Comparison of ENCODE assay signal across 42 cellular contexts in the genomic region with DNA sequence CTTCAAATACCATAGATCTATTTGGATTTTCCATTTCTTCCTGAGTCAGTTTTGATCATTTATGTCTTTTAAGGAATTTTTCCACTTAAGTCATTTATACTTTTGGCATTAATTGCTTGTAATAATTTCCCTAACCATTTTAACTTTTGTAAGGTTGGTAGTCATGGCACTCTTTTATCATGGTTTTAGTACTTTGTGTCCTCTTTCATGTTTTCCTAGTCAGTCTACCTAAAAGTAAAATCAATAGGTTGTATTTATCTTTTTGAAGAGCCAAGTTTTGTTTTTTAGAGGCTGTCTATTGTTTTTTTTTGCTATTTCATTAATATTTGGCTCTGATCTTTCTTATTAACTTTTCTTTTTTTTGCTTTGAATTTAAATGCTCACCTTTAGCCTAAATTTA. TPM values are rescaled to one million over a fixed set of nuclear protein-coding genes. Genes with fewer than 3 reads are reported as not detected.
A peak's percentile ranks its signal among the peaks of the same experiment; 100 is the strongest.
DNase-seq lines count a peak whose midpoint lies in the region; ATAC-seq, FAIRE-seq and TF ChIP-seq lines count a peak whose summit lies in the region.
"Had no signal": no experiment of that assay in that cellular context is flagged by ENCODE, and none has a peak within 500 bp of the region (broad histone marks: within the 10 kb centered on the region; RNA-seq: fewer than 3 reads in every experiment).

No MANE protein-coding gene starts in this region.

- H3K9me3 Mint-ChIP-seq in central memory CD8-positive, alpha-beta T cell = peaks cover 10% of the 10 kb centered on the region
- H3K9me3 Mint-ChIP-seq: CD14-positive monocyte had no signal

- no peaks in the 10 kb centered on the region for H3K79me2 ChIP-seq in HepG2 (ENCODE audit: insufficient read depth, low read length)

- H3K4me2 ChIP-seq in HepG2 (ENCODE audit: low read depth, low read length) = no peak overlapping the region
- H3K4me2 ChIP-seq: A549; BLaER1; BLaER1 treated with 17β-estradiol and CSF1 and Interleukin-3, amounts not matched to agents 10 nM and 100 nM had no signal

- CTCF ChIA-PET in HepG2 (lab: Yijun Ruan, JAX; ENCODE audit: low intra/inter-chr PET ratio, low total read pairs) = no interaction called here

- H3K9me3 ChIP-seq in liver (ENCODE audit: control insufficient read depth in 4 of 4, low read length in 3 of 4) (no peaks in the 10 kb centered on the region), HepG2 (ENCODE audit: low read length) (no peaks in the 10 kb centered on the region), right lobe of liver (no peaks in the 10 kb centered on the region), kidney (ENCODE audit: control insufficient read depth in 1 of 2, low read length in 2 of 2) (no peaks in the 10 kb centered on the region)
- H3K9me3 ChIP-seq: A549, BE2C had no signal

- H3K36me3 ChIP-seq in liver (ENCODE audit: control insufficient read depth in 4 of 4, insufficient read depth in 3 of 4, low read depth in 1 of 4, low read length in 3 of 4) (no peaks in the 10 kb centered on the region), HepG2 (replicated peaks in 1 of 2; ENCODE audit: control insufficient read depth in 1 of 2, insufficient read depth in 2 of 2, low read length in 2 of 2) (no peaks in the 10 kb centered on the region), right lobe of liver (no peaks in the 10 kb centered on the region), kidney (ENCODE audit: control insufficient read depth in 1 of 2, insufficient read depth in 2 of 2, low read length in 2 of 2) (no peaks in the 10 kb centered on the region)
- H3K36me3 ChIP-seq: BE2C; BLaER1; BLaER1 treated with 17β-estradiol and CSF1 and Interleukin-3, amounts not matched to agents 10 nM and 100 nM had no signal

- peak overlapping the region; percentile 68 for H3K27ac Mint-ChIP-seq in central memory CD8-positive, alpha-beta T cell (ENCODE audit: low read depth)
- H3K27ac Mint-ChIP-seq: B cell; CD14-positive monocyte; CD4-positive, alpha-beta T cell; CD4-positive, CD25-positive, alpha-beta regulatory T cell; CD8-positive, alpha-beta memory T cell; CD8-positive, alpha-beta T cell had no signal

- no peak for FAIRE-seq in HepG2 (lab: Jason Lieb, UNC)
- FAIRE-seq in kidney (lab: Jason Lieb, UNC) = no peak
- FAIRE-seq: A204.1, A549, D721Med had no signal

- TF ChIP-seq CTCF in liver (IDR thresholded peaks at IDR 0.05; ENCODE audit: low read depth, low read length, missing input control) = no peak
- TF ChIP-seq CTCF in HepG2 (CRISPR knock-in tag; IDR thresholded peaks at IDR 0.05) = no peak
- TF ChIP-seq CTCF in right lobe of liver (IDR thresholded peaks at IDR 0.05) = no peak
- no peak for TF ChIP-seq CTCF in kidney (IDR thresholded peaks at IDR 0.05; ENCODE audit: borderline replicate concordance, extremely low read depth, insufficient read depth)

- POLR2A ChIA-PET in HepG2 (lab: Yijun Ruan, JAX) = no interaction called here

- in situ Hi-C loops in HepG2 (cut with HindIII; ENCODE audit: extremely low pct_ligation_motif_present, low pct_unique_long_range_greater_than_20kb) = loop anchor here (10.0 kb wide), 1 partner anchor 283 kb away; no protein-coding TSS in a partner anchor

- no peak overlapping the region for H3K4me3 Mint-ChIP-seq in central memory CD8-positive, alpha-beta T cell
- H3K4me3 Mint-ChIP-seq: B cell; CD14-positive monocyte; CD4-positive, alpha-beta memory T cell; CD4-positive, alpha-beta T cell; CD4-positive, CD25-positive, alpha-beta regulatory T cell; CD8-positive, alpha-beta memory T cell; CD8-positive, alpha-beta T cell had no signal

- H3K27me3 Mint-ChIP-seq in central memory CD8-positive, alpha-beta T cell = no peaks in the 10 kb centered on the region
- H3K27me3 Mint-ChIP-seq: CD4-positive, alpha-beta memory T cell; CD4-positive, alpha-beta T cell; CD8-positive, alpha-beta memory T cell had no signal

- no peak overlapping the region for H2AFZ ChIP-seq in HepG2 (ENCODE audit: low read length)

- no TSS peak for BruUV-seq in HepG2 (replicated peaks; lab: Mats Ljungman, UMichigan)

- no peak for TF ChIP-seq POLR2A in HepG2 (IDR thresholded peaks at IDR 0.05; ENCODE audit: insufficient read depth in 1 of 2, low read depth in 2 of 2, low read length in 2 of 2)
- no peak for TF ChIP-seq POLR2A in right lobe of liver (IDR thresholded peaks at IDR 0.05)

- no peak for ATAC-seq in HepG2
- ATAC-seq in central memory CD8-positive, alpha-beta T cell (replicated peaks; ENCODE audit: extremely low read depth, poor library complexity, severe bottlenecking) = no peak
- ATAC-seq in left lobe of liver = peak; percentile 70
- peak in 3 of 4 donors; percentile 58 to 74 (median 64) for ATAC-seq in right lobe of liver
- no peak for ATAC-seq in HG03139 (IDR thresholded peaks at IDR 0.05; ENCODE audit: unreplicated experiment)
- ATAC-seq: A549; CD8-positive, alpha-beta T cell had no signal

- DNase-seq in HepG2 (ENCODE audit: low spot score) (no peak), left lobe of liver (ENCODE audit: low spot score) (no peak), right lobe of liver (no peak), epidermal melanocyte (ENCODE audit: insufficient read length, low spot score) (no peak), kidney (no peak)
- DNase-seq in central memory CD8-positive, alpha-beta T cell (ENCODE audit: low spot score in 2 of 2) = no peak
- DNase-seq: 8988T; ACHN; AML-193; BE2C; C1 segment of cervical spinal cord; Caco-2; Calu3; CD4-positive, alpha-beta memory T cell; CD4-positive, alpha-beta T cell; CD4-positive, CD25-positive, alpha-beta regulatory T cell; CD8-positive, alpha-beta memory T cell; CD8-positive, alpha-beta T cell; COR-L47; DMS 273 treated with DMSO at 0.1 percent for 48 hours; DMS153; DMS53; DMS79; DMS79 treated with DMSO at 0.1 percent for 48 hours; DND-41; EL had no signal

- no peak overlapping the region for H3K27ac ChIP-seq in liver (ENCODE audit: low read depth in 1 of 2, low read length in 2 of 2)
- no peak overlapping the region for H3K27ac ChIP-seq in HepG2 (ENCODE audit: extremely low read length, insufficient read depth, low read length)
- peak overlapping the region in 1 of 3 donors; percentile 18 for H3K27ac ChIP-seq in right lobe of liver
- H3K27ac ChIP-seq in kidney (ENCODE audit: low read depth in 2 of 2, low read length in 2 of 2) = no peak overlapping the region
- H3K27ac ChIP-seq: 22Rv1; A549; BLaER1; BLaER1 treated with 17β-estradiol and CSF1 and Interleukin-3, amounts not matched to agents 10 nM and 100 nM; C4-2B had no signal

- H3K9ac ChIP-seq in liver (ENCODE audit: low read depth in 1 of 2, low read length in 2 of 2) = no peak overlapping the region
- H3K9ac ChIP-seq in HepG2 (ENCODE audit: insufficient read depth, low read depth, low read length) = no peak overlapping the region
- no peak overlapping the region for H3K9ac ChIP-seq in kidney (ENCODE audit: low read length in 2 of 2)
- H3K9ac ChIP-seq: BLaER1; BLaER1 treated with 17β-estradiol and CSF1 and Interleukin-3, amounts not matched to agents 10 nM and 100 nM had no signal

- intact Hi-C loops in HepG2 (cut with micrococcal nuclease; ENCODE audit: unreplicated experiment) (no loop called here), right lobe of liver (cut with DNase I) (no loop called here), kidney (cut with DNase I) (no loop called here)

- no peaks in the 10 kb centered on the region for H4K20me1 ChIP-seq in HepG2 (ENCODE audit: insufficient read depth, low read length)
- H4K20me1 ChIP-seq: BLaER1; BLaER1 treated with 17β-estradiol and CSF1 and Interleukin-3, amounts not matched to agents 10 nM and 100 nM had no signal

- H3K36me3 Mint-ChIP-seq in central memory CD8-positive, alpha-beta T cell (ENCODE audit: insufficient read depth) = no peaks in the 10 kb centered on the region
- H3K36me3 Mint-ChIP-seq: CD14-positive monocyte; CD4-positive, CD25-positive, alpha-beta regulatory T cell; CD8-positive, alpha-beta T cell had no signal

- TF ChIP-seq RAD21 in liver (IDR thresholded peaks at IDR 0.05) (no peak), HepG2 (CRISPR knock-in tag; IDR thresholded peaks at IDR 0.05) (no peak)

- TF ChIP-seq EP300 in HepG2 (IDR thresholded peaks at IDR 0.05; ENCODE audit: low read depth in 2 of 2, low read length in 2 of 2) (no peak), HepG2 (CRISPR knock-in tag; IDR thresholded peaks at IDR 0.05; ENCODE audit: borderline replicate concordance) (no peak)

- H3K4me1 Mint-ChIP-seq in central memory CD8-positive, alpha-beta T cell = peaks cover 48% of the 10 kb centered on the region

- peaks cover 5 to 26% (median 20%) of the 10 kb centered on the region in 4 donors for H3K4me1 ChIP-seq in liver (ENCODE audit: control insufficient read depth in 4 of 4, insufficient read depth in 4 of 4, low read length in 3 of 4)
- H3K4me1 ChIP-seq in HepG2 (ENCODE audit: insufficient read depth, low read length) = no peaks in the 10 kb centered on the region
- peaks cover 0 to 28% (median 5%) of the 10 kb centered on the region in 4 donors for H3K4me1 ChIP-seq in right lobe of liver
- H3K4me1 ChIP-seq in kidney (ENCODE audit: control insufficient read depth in 1 of 2, insufficient read depth in 1 of 2, low read depth in 1 of 2, low read length in 2 of 2) = no peaks in the 10 kb centered on the region
- H3K4me1 ChIP-seq: A549, BE2C, Caco-2 had no signal

- H3K4me3 ChIP-seq in liver (ENCODE audit: low read depth in 1 of 3, low read length in 3 of 3) (no peak overlapping the region), HepG2 (replicated peaks in 1 of 3; ENCODE audit: insufficient read depth in 1 of 3, low read depth in 2 of 3, low read length in 3 of 3) (no peak overlapping the region), right lobe of liver (no peak overlapping the region), kidney (ENCODE audit: low read length in 2 of 2) (no peak overlapping the region)
- H3K4me3 ChIP-seq: A549; BLaER1; BLaER1 treated with 17β-estradiol and CSF1 and Interleukin-3, amounts not matched to agents 10 nM and 100 nM had no signal

- H3K27me3 ChIP-seq in liver (ENCODE audit: control insufficient read depth in 4 of 4, insufficient read depth in 4 of 4, low read length in 3 of 4) (no peaks in the 10 kb centered on the region), HepG2 (ENCODE audit: control insufficient read depth in 1 of 2, insufficient read depth in 2 of 2, low read length in 2 of 2) (peaks cover 0 to 2% of the 10 kb centered on the region in 2 experiments; a peak in 2 of 5 replicates), right lobe of liver (no peaks in the 10 kb centered on the region)
- H3K27me3 ChIP-seq: BLaER1; BLaER1 treated with 17β-estradiol and CSF1 and Interleukin-3, amounts not matched to agents 10 nM and 100 nM had no signal

RNA-seq across cellular contexts. Expression of a gene that starts 45.5 kb away (rescaled TPM):
- total RNA-seq in liver = 1 to 10 TPM; 1.3 to 1.9 TPM
- polyA plus RNA-seq in liver = 10 to 100 TPM in 1 of 2 donors, 1 to 10 TPM in 1; 5.0 to 13.4 TPM
- total RNA-seq in HepG2 (2016; rRNA removed; fragmentation: Illumina TruSeq; extraction: Trizol) = not detected in 2 replicates
- total RNA-seq in HepG2 (2016; cell fraction: cytosol; rRNA removed; fragmentation: Illumina TruSeq; extraction: Trizol; ENCODE audit: low read depth) = not detected in 2 replicates
- total RNA-seq in HepG2 (2016; cell fraction: insoluble cytoplasmic fraction; rRNA removed; fragmentation: Illumina TruSeq; extraction: Trizol) = not detected in 2 replicates
- total RNA-seq in HepG2 (2016; cell fraction: membrane; rRNA removed; fragmentation: Illumina TruSeq; extraction: Trizol) = not detected in 2 replicates
- total RNA-seq in HepG2 (2016; cell fraction: nucleus; rRNA removed; fragmentation: Illumina TruSeq; extraction: Trizol) = not detected in 2 replicates
- polyA plus RNA-seq in HepG2 (2011; rRNA removed) = not detected in 2 replicates
- not detected in 2 replicates for polyA plus RNA-seq in HepG2 (2011; cell fraction: cytosol; rRNA removed)
- polyA plus RNA-seq in HepG2 (2011; cell fraction: nucleus; rRNA removed) = not detected in 2 replicates
- not detected in 2 replicates for polyA plus RNA-seq in HepG2 (2012)
- polyA plus RNA-seq in HepG2 (2016; cell fraction: cytosol; fragmentation: Illumina TruSeq; extraction: Trizol; ENCODE audit: low read depth) = not detected in 2 replicates
- not detected in 2 replicates for polyA plus RNA-seq in HepG2 (2016; cell fraction: insoluble cytoplasmic fraction; fragmentation: Illumina TruSeq; extraction: Trizol; ENCODE audit: low read depth)
- polyA plus RNA-seq in HepG2 (2016; cell fraction: membrane; fragmentation: Illumina TruSeq; extraction: Trizol; ENCODE audit: low read depth) = not detected in 2 replicates
- not detected in 2 replicates for polyA plus RNA-seq in HepG2 (2016; cell fraction: nucleus; fragmentation: Illumina TruSeq; extraction: Trizol; ENCODE audit: insufficient read depth, low read depth)
- polyA minus RNA-seq in HepG2 (2011; rRNA and poly(A)+ RNA removed; ENCODE audit: low replicate concordance) = not detected in 2 replicates
- not detected in 2 replicates for polyA minus RNA-seq in HepG2 (2011; cell fraction: cytosol; rRNA and poly(A)+ RNA removed)
- polyA minus RNA-seq in HepG2 (2011; cell fraction: nucleus; rRNA and poly(A)+ RNA removed) = not detected in 2 replicates
- 1.2 TPM for total RNA-seq in left lobe of liver
- total RNA-seq in right lobe of liver = 1 to 10 TPM; 1.6 to 4.1 (median 3.1) TPM
- 103 TPM for total RNA-seq in kidney
- 1.9 TPM for polyA plus RNA-seq in kidney (ENCODE audit: insufficient read depth, low read depth, low replicate concordance)
- total RNA-seq: A172; A673; Caco-2; Calu3; CD4-positive, alpha-beta memory T cell; CD4-positive, alpha-beta T cell; CD8-positive, alpha-beta memory T cell; Daoy had no signal
- polyA plus RNA-seq: A549; AG04450; BJ; CD8-positive, alpha-beta memory T cell had no signal

Comparison
In these comparisons a context has a peak if more than half of its experiments do, and no peak if none do; other contexts are left out.
1. ATAC-seq: peak in left lobe of liver (single experiment) and right lobe of liver (3 of 4); none in HepG2 (single experiment), central memory CD8-positive, alpha-beta T cell (single experiment) and HG03139 (single experiment).
2. RNA of a gene that starts 45.5 kb away (total RNA-seq): 103 TPM in kidney (single experiment); 1.6 to 4.1 TPM in right lobe of liver, 1.3 to 1.9 TPM in liver, 1.2 TPM in left lobe of liver (single experiment) and not detected in HepG2; every median in the first group is over 10 times any median in the second.